Comparison of ENCODE assay signal across 1 cellular context in the genomic region with DNA sequence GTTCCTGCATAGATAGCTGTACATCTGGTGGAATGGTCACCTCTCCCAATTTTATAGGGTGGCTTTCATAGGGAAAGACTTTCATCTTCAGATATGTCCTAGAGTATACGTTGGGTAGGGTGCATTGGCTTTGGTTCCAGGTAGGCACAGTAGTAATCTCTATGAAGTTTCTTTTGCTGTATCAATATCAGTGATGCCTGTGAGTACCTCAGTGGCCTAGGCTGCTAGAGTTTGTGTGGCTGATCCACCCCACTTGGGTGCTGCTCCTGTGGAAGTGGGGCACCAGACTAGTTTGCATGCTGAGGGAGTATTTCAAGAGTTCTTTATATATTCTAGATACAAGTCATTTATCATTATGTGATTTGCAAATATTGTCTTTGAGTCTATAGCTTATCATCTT.
TF ChIP-seq lines count a peak whose summit lies in the region.

No MANE protein-coding gene starts in this region.

TF ChIP-seq in IMR-90, 13 proteins besides CTCF, POLR2A, EP300 and RAD21:
- TF ChIP-seq MAFK (IDR thresholded peaks at IDR 0.05; ENCODE audit: low read depth, low read length) = no peak
- no peak for TF ChIP-seq MXI1 (IDR thresholded peaks at IDR 0.05; ENCODE audit: borderline replicate concordance, low read depth, low read length)
- no peak for TF ChIP-seq MAZ (IDR thresholded peaks at IDR 0.05; ENCODE audit: borderline replicate concordance, low read depth, low read length)
- TF ChIP-seq BHLHE40 (IDR thresholded peaks at IDR 0.05; ENCODE audit: low read depth, low read length) = no peak
- no peak for TF ChIP-seq ELK1 (IDR thresholded peaks at IDR 0.05; ENCODE audit: borderline replicate concordance, low read depth, low read length)
- no peak for TF ChIP-seq RCOR1 (IDR thresholded peaks at IDR 0.05; ENCODE audit: insufficient replicate concordance, low read length)
- TF ChIP-seq FOS (IDR thresholded peaks at IDR 0.05; ENCODE audit: low read depth, low read length) = no peak
- no peak for TF ChIP-seq CHD1 (IDR thresholded peaks at IDR 0.05; ENCODE audit: low read depth, low read length)
